24 cellular contexts compared by ENCODE assay signal in genomic region chr1:32035119-32035518, GRCh38. TPM values are rescaled to one million over a fixed set of nuclear protein-coding genes. Genes with fewer than 3 reads are reported as not detected.
DNase-seq lines count a peak whose midpoint lies in the region; ATAC-seq and TF ChIP-seq lines count a peak whose summit lies in the region.
"Had no signal": no experiment of that assay in that cellular context is flagged by ENCODE, and none has a peak within 500 bp of the region (broad histone marks: within the 10 kb centered on the region; RNA-seq: fewer than 3 reads in every experiment).

No MANE protein-coding gene starts in this region.

- H3K36me3 ChIP-seq in CD4-positive, alpha-beta memory T cell (ENCODE audit: insufficient read depth, low read length) = peaks cover 73% of the 10 kb centered on the region
- peaks cover 28 to 59% of the 10 kb centered on the region in 2 donors for H3K36me3 ChIP-seq in psoas muscle (ENCODE audit: insufficient read depth in 1 of 2, low read depth in 1 of 2)

- peak overlapping the region; percentile 49 for H3K27ac Mint-ChIP-seq in activated CD4-positive, alpha-beta T cell treated with anti-CD3 and anti-CD28 coated beads for 36 hours
- H3K27ac Mint-ChIP-seq in CD4-positive, alpha-beta memory T cell = peak overlapping the region in 4 of 7 donors; percentile 65 to 78 (median 72)
- H3K27ac Mint-ChIP-seq in WTC11 (peak overlapping the region; percentile 38; the same call in 1 of the 2 replicates), immature natural killer cell (peak overlapping the region; percentile 32 to 84 (median 66))
- H3K27ac Mint-ChIP-seq: dendritic cell treated with granulocyte-macrophage colony-stimulating factor and Interleukin-4, amounts not matched to agents 40 ng/mL and 50 ng/mL, for 4 days had no signal

- ATAC-seq in activated CD4-positive, alpha-beta T cell treated with anti-CD3 and anti-CD28 coated beads for 36 hours = no peak
- ATAC-seq in WTC11 (peak; percentile 26; the same call in 1 of the 2 replicates), HG03025 (IDR thresholded peaks at IDR 0.05; ENCODE audit: low FRiP score, unreplicated experiment) (no peak), psoas muscle (no peak)
- ATAC-seq: left ventricle myocardium superior, sciatic nerve had no signal

- H3K4me3 ChIP-seq in CD4-positive, alpha-beta memory T cell (ENCODE audit: low read length in 2 of 2) = no peak overlapping the region
- H3K4me3 ChIP-seq in psoas muscle = no peak overlapping the region
- H3K4me3 ChIP-seq: PC-9 had no signal

- peaks cover 10% of the 10 kb centered on the region for H3K4me1 ChIP-seq in CD4-positive, alpha-beta memory T cell (ENCODE audit: insufficient read depth, low read length)
- H3K4me1 ChIP-seq in psoas muscle = no peaks in the 10 kb centered on the region
- H3K4me1 ChIP-seq: parathyroid adenoma had no signal

- no peaks in the 10 kb centered on the region for H3K9me3 ChIP-seq in CD4-positive, alpha-beta memory T cell (ENCODE audit: control insufficient read depth in 1 of 2, low read length in 2 of 2)
- no peaks in the 10 kb centered on the region for H3K9me3 ChIP-seq in psoas muscle

- POLR2A ChIA-PET in activated CD4-positive, alpha-beta T cell treated with anti-CD3 and anti-CD28 coated beads for 36 hours (lab: Charles Lee) = interaction anchor here (0.7 kb wide), 1 partner anchor 99 kb away, joined by 7 read pairs; no protein-coding TSS in a partner anchor
- POLR2A ChIA-PET in CD4-positive, alpha-beta memory T cell (lab: Charles Lee; ENCODE audit: partially characterized antibody) = interaction anchor here (0.5 kb wide), 1 partner anchor 15 kb away, joined by 4 read pairs; no protein-coding TSS in a partner anchor
- POLR2A ChIA-PET in WTC11 (lab: Charles Lee) = no interaction called here
- POLR2A ChIA-PET in HEK293T (lab: Yijun Ruan, JAX) = interaction anchor here (0.7 to 1.5 kb wide), 3 partner anchors 12 to 37 kb away, joined by 3 to 4 read pairs (median 3); partner anchors contain the start of gene TMEM39B

- DNase-seq in activated CD4-positive, alpha-beta T cell treated with anti-CD3 and anti-CD28 coated beads for 36 hours = no peak
- no peak for DNase-seq in activated CD4-positive, alpha-beta T cell treated with anti-CD3 and anti-CD28 coated beads, Interleukin-2, amount 50 U/mL, for 48 hours
- no peak for DNase-seq in CD4-positive, alpha-beta memory T cell
- DNase-seq in WTC11 (ENCODE audit: low spot score) = no peak
- DNase-seq in immature natural killer cell = no peak
- no peak for DNase-seq in psoas muscle
- DNase-seq in HEK293T (ENCODE audit: extremely low spot score) = no peak
- DNase-seq: 8988T; activated CD4-positive, alpha-beta T cell treated with anti-CD3 and anti-CD28 coated beads for 1 hour; activated effector memory CD4-positive, alpha-beta T cell treated with anti-CD3 and anti-CD28 coated beads, Interleukin-2, amount 50 U/mL, for 16 hours; amygdala; CD4-positive, CD25-positive, alpha-beta regulatory T cell; left ventricle myocardium superior; midbrain; NCI-H1436 treated with DMSO at 0.1 percent for 48 hours; NCI-H524; PC-9; SHP77 treated with DMSO at 0.1 percent for 48 hours; SW 1271 had no signal

- TF ChIP-seq CTCF in WTC11 (IDR thresholded peaks at IDR 0.05) = no peak
- TF ChIP-seq CTCF in psoas muscle (IDR thresholded peaks at IDR 0.05) = no peak

- H3K4me3 Mint-ChIP-seq in activated CD4-positive, alpha-beta T cell treated with anti-CD3 and anti-CD28 coated beads for 36 hours = no peak overlapping the region
- H3K4me3 Mint-ChIP-seq in CD4-positive, alpha-beta memory T cell = no peak overlapping the region
- no peak overlapping the region for H3K4me3 Mint-ChIP-seq in WTC11
- peak overlapping the region in 1 of 5 donors; percentile 47 for H3K4me3 Mint-ChIP-seq in immature natural killer cell
- H3K4me3 Mint-ChIP-seq: CD4-positive, CD25-positive, alpha-beta regulatory T cell; dendritic cell treated with granulocyte-macrophage colony-stimulating factor and Interleukin-4, amounts not matched to agents 40 ng/mL and 50 ng/mL, for 4 days had no signal

- 87 to 89% (median 88%) methylated on average over 3 of the region's 3 CpGs for WGBS in psoas muscle, 3 donors

- CTCF ChIA-PET in activated CD4-positive, alpha-beta T cell treated with anti-CD3 and anti-CD28 coated beads for 36 hours (lab: Charles Lee) = interaction anchor here (0.6 to 0.9 kb wide), 2 partner anchors 76 to 211 kb away, joined by 3 to 5 read pairs; no protein-coding TSS in a partner anchor
- CTCF ChIA-PET in CD4-positive, alpha-beta memory T cell (lab: Charles Lee; ENCODE audit: partially characterized antibody) = no interaction called here
- CTCF ChIA-PET in WTC11 (lab: Charles Lee) = interaction anchor here (0.7 to 1.4 kb wide), 5 partner anchors 27 to 74 kb away, joined by 3 to 4 read pairs (median 3); partner anchors contain the start of gene TMEM39B
- CTCF ChIA-PET in HEK293T (lab: Yijun Ruan, JAX) = no interaction called here

- no peak overlapping the region for H3K27ac ChIP-seq in CD4-positive, alpha-beta memory T cell (ENCODE audit: low read depth, low read length)
- no peak overlapping the region for H3K27ac ChIP-seq in psoas muscle
- H3K27ac ChIP-seq: KMS-11, parathyroid adenoma, PC-9 had no signal

- intact Hi-C loops in activated CD4-positive, alpha-beta T cell treated with anti-CD3 and anti-CD28 coated beads for 36 hours (cut with DNase I, micrococcal nuclease) = no loop called here
- intact Hi-C loops in CD4-positive, alpha-beta memory T cell (cut with micrococcal nuclease) = no loop called here
- intact Hi-C loops in psoas muscle (cut with DNase I) = no loop called here

- H3K9me3 Mint-ChIP-seq in activated CD4-positive, alpha-beta T cell treated with anti-CD3 and anti-CD28 coated beads for 36 hours (ENCODE audit: low read depth) = no peaks in the 10 kb centered on the region
- no peaks in the 10 kb centered on the region for H3K9me3 Mint-ChIP-seq in CD4-positive, alpha-beta memory T cell
- no peaks in the 10 kb centered on the region for H3K9me3 Mint-ChIP-seq in WTC11
- H3K9me3 Mint-ChIP-seq in immature natural killer cell = no peaks in the 10 kb centered on the region
- H3K9me3 Mint-ChIP-seq: CD4-positive, CD25-positive, alpha-beta regulatory T cell; dendritic cell treated with granulocyte-macrophage colony-stimulating factor and Interleukin-4, amounts not matched to agents 40 ng/mL and 50 ng/mL, for 4 days had no signal

- no peaks in the 10 kb centered on the region for H3K27me3 Mint-ChIP-seq in activated CD4-positive, alpha-beta T cell treated with anti-CD3 and anti-CD28 coated beads for 36 hours
- no peaks in the 10 kb centered on the region for H3K27me3 Mint-ChIP-seq in CD4-positive, alpha-beta memory T cell
- H3K27me3 Mint-ChIP-seq in WTC11 (ENCODE audit: low read depth) (no peaks in the 10 kb centered on the region), immature natural killer cell (ENCODE audit: low read depth in 3 of 3) (no peaks in the 10 kb centered on the region)
- H3K27me3 Mint-ChIP-seq: CD4-positive, CD25-positive, alpha-beta regulatory T cell; dendritic cell treated with granulocyte-macrophage colony-stimulating factor and Interleukin-4, amounts not matched to agents 40 ng/mL and 50 ng/mL, for 4 days had no signal

- peaks cover 71% of the 10 kb centered on the region for H3K36me3 Mint-ChIP-seq in activated CD4-positive, alpha-beta T cell treated with anti-CD3 and anti-CD28 coated beads for 36 hours (ENCODE audit: low read depth)
- H3K36me3 Mint-ChIP-seq in CD4-positive, alpha-beta memory T cell = peaks cover 62 to 82% of the 10 kb centered on the region in 2 donors
- H3K36me3 Mint-ChIP-seq in WTC11 (peaks cover 82% of the 10 kb centered on the region), immature natural killer cell (peaks cover 17 to 49% (median 44%) of the 10 kb centered on the region in 3 donors)

- no peaks in the 10 kb centered on the region for H3K27me3 ChIP-seq in CD4-positive, alpha-beta memory T cell (ENCODE audit: insufficient read depth, low read length)
- H3K27me3 ChIP-seq in psoas muscle (ENCODE audit: insufficient read depth in 3 of 3, low read length in 2 of 3) = no peaks in the 10 kb centered on the region

- peaks cover 11% of the 10 kb centered on the region for H3K4me1 Mint-ChIP-seq in activated CD4-positive, alpha-beta T cell treated with anti-CD3 and anti-CD28 coated beads for 36 hours
- H3K4me1 Mint-ChIP-seq in CD4-positive, alpha-beta memory T cell = peaks cover 20 to 33% (median 29%) of the 10 kb centered on the region in 4 donors
- H3K4me1 Mint-ChIP-seq in WTC11 = no peaks in the 10 kb centered on the region
- H3K4me1 Mint-ChIP-seq in immature natural killer cell = peaks cover 34 to 63% of the 10 kb centered on the region in 2 donors

TF ChIP-seq in WTC11, 78 proteins besides CTCF, POLR2A, EP300 and RAD21 (continues in another document):
- TF ChIP-seq ZNF121 (CRISPR knock-in tag; IDR thresholded peaks at IDR 0.05) = no peak

TF ChIP-seq in HEK293T, 16 proteins besides CTCF, POLR2A, EP300 and RAD21:
- TF ChIP-seq L3MBTL2 (conservative IDR thresholded peaks at IDR 0.05) = no peak
- no peak for TF ChIP-seq FOXK2 (IDR thresholded peaks at IDR 0.05)
- TF ChIP-seq BHLHE40 (IDR thresholded peaks at IDR 0.05; ENCODE audit: borderline replicate concordance) = no peak
- TF ChIP-seq ZNF384 (IDR thresholded peaks at IDR 0.05) = no peak
- TF ChIP-seq FOXA1 (IDR thresholded peaks at IDR 0.05) = no peak
- no peak for TF ChIP-seq NFRKB (IDR thresholded peaks at IDR 0.05)
- no peak for TF ChIP-seq TARDBP (IDR thresholded peaks at IDR 0.05)
- TF ChIP-seq LEF1 (IDR thresholded peaks at IDR 0.05; ENCODE audit: borderline replicate concordance) = no peak
- no peak for TF ChIP-seq SUZ12 (IDR thresholded peaks at IDR 0.05)
- TF ChIP-seq CTBP1 (IDR thresholded peaks at IDR 0.05; ENCODE audit: borderline replicate concordance) = no peak
- no peak for TF ChIP-seq FOXM1 (IDR thresholded peaks at IDR 0.05; ENCODE audit: borderline replicate concordance)

RNA-seq across cellular contexts. Expression of gene KHDRBS1, which starts 21.5 kb away (rescaled TPM):
- 100 to 1,000 TPM; 198 to 206 TPM for total RNA-seq in activated CD4-positive, alpha-beta T cell treated with anti-CD3 and anti-CD28 coated beads for 36 hours
- 100 to 1,000 TPM; 114 to 122 TPM for total RNA-seq in CD4-positive, alpha-beta memory T cell
- 100 to 1,000 TPM in 1 of 2 donors, 10 to 100 TPM in 1; 70.8 to 116 TPM for polyA plus RNA-seq in CD4-positive, alpha-beta memory T cell
- total RNA-seq in WTC11 (2021) (254 to 264 TPM (median 256 TPM) in 3 replicates), psoas muscle (10 to 100 TPM; 46.5 to 64.5 (median 56.1) TPM)
- polyA plus RNA-seq in immature natural killer cell (100 to 1,000 TPM in 1 of 3 donors, 10 to 100 TPM in 2; 74.0 to 121 (median 86.1) TPM), psoas muscle (10 to 100 TPM; 30.6 to 40.4 (median 38.5) TPM)

RNA-seq across cellular contexts. Expression of gene TMEM39B, which starts 37.6 kb away (rescaled TPM):
- total RNA-seq in activated CD4-positive, alpha-beta T cell treated with anti-CD3 and anti-CD28 coated beads for 36 hours = 10 to 100 TPM; 25.2 to 29.8 TPM
- total RNA-seq in CD4-positive, alpha-beta memory T cell = 10 to 100 TPM; 18.4 to 19.1 TPM
- polyA plus RNA-seq in CD4-positive, alpha-beta memory T cell = 1 to 10 TPM; 1.1 to 4.2 TPM
- total RNA-seq in WTC11 (2021) (18.8 to 25.8 TPM (median 23.8 TPM) in 3 replicates), psoas muscle (10 to 100 TPM in 2 of 4 donors, 1 to 10 TPM in 2; 7.2 to 11.5 (median 9.6) TPM)
- polyA plus RNA-seq in immature natural killer cell (1 to 10 TPM in 2 of 3 donors, under 1 TPM in 1; 0.94 to 2.3 (median 2.0) TPM), psoas muscle (1 to 10 TPM; 4.7 to 6.3 (median 5.6) TPM)

Comparison
In these comparisons a context has a peak if more than half of its experiments do, and no peak if none do; other contexts are left out.
1. CTCF ChIA-PET loops: an anchor here in activated CD4-positive, alpha-beta T cell treated with anti-CD3 and anti-CD28 coated beads for 36 hours (0.6 to 0.9 kb wide) and WTC11 (0.7 to 1.4 kb wide); none called in CD4-positive, alpha-beta memory T cell and HEK293T.